In the genomic region with DNA sequence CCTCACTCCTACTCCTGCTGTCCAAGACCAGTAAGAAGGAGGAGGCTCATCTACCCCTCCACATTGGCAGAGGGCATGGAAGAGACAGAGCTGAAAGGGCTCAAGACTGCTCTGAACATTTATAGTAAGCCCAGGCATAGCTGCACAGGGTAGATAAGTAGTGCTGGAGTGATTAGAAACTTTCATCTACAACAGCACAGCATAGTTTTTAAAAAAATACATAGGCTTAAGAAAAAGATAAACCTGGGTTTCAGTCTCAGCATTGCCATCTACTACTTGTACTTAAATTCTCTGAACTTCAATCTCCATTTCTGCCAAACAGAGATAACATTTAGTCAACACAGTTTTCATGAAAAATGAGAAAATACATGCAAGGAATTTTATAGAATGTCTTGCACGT, we compare ENCODE assay signal across 30 cellular contexts.
A peak's percentile ranks its signal among the peaks of the same experiment; 100 is the strongest.
DNase-seq lines count a peak whose midpoint lies in the region; ATAC-seq, FAIRE-seq and TF ChIP-seq lines count a peak whose summit lies in the region.
"Had no signal": no experiment of that assay in that cellular context is flagged by ENCODE, and none has a peak within 500 bp of the region (broad histone marks: within the 10 kb centered on the region; RNA-seq: fewer than 3 reads in every experiment).

No MANE protein-coding gene starts in this region.

- H3K4me3 Mint-ChIP-seq in activated CD8-positive, alpha-beta memory T cell treated with anti-CD3 and anti-CD28 coated beads, Interleukin-2, amount 10 ng/mL, durations not matched to agents 7 days and 5 days, result peak overlapping the region; percentile 4
- H3K4me3 Mint-ChIP-seq in astrocyte (ENCODE audit: unreplicated experiment), result no peak overlapping the region
- H3K4me3 Mint-ChIP-seq: activated naive CD4-positive, alpha-beta T cell treated with anti-CD3 and anti-CD28 coated beads for 36 hours; dendritic cell treated with granulocyte-macrophage colony-stimulating factor and Interleukin-4, amounts not matched to agents 40 ng/mL and 50 ng/mL, for 4 days; neural progenitor cell had no signal

- 0 out of 2 replicates have a peak overlapping the region, but pooled peaks have one; percentile 41 for H2AFZ ChIP-seq in OCI-LY3 (ENCODE audit: low read depth, low read length)
- H2AFZ ChIP-seq in astrocyte (ENCODE audit: low read depth, low read length), result no peak overlapping the region
- H2AFZ ChIP-seq: neural progenitor cell had no signal

- peaks cover 5% of the 10 kb centered on the region for H3K9me3 Mint-ChIP-seq in activated CD8-positive, alpha-beta memory T cell treated with anti-CD3 and anti-CD28 coated beads, Interleukin-2, amount 10 ng/mL, durations not matched to agents 7 days and 5 days (ENCODE audit: low read depth)
- no peaks in the 10 kb centered on the region for H3K9me3 Mint-ChIP-seq in astrocyte (ENCODE audit: unreplicated experiment)
- H3K9me3 Mint-ChIP-seq: activated naive CD4-positive, alpha-beta T cell treated with anti-CD3 and anti-CD28 coated beads for 36 hours; CD8-positive, alpha-beta memory T cell; dendritic cell treated with granulocyte-macrophage colony-stimulating factor and Interleukin-4, amounts not matched to agents 40 ng/mL and 50 ng/mL, for 4 days; IgD-negative memory B cell; neural progenitor cell had no signal

- no peaks in the 10 kb centered on the region for H3K79me2 ChIP-seq in OCI-LY3 (ENCODE audit: low read length)
- H3K79me2 ChIP-seq in astrocyte (ENCODE audit: insufficient read depth, low read length), result no peaks in the 10 kb centered on the region

- H3K4me2 ChIP-seq in OCI-LY3 (ENCODE audit: low read length), result peak overlapping the region; percentile 74; the same call in 1 of the 2 replicates
- H3K4me2 ChIP-seq in astrocyte (ENCODE audit: low read length), result peak overlapping the region; percentile 3
- H3K4me2 ChIP-seq: neural progenitor cell had no signal

- ATAC-seq in activated CD8-positive, alpha-beta memory T cell treated with anti-CD3 and anti-CD28 coated beads, Interleukin-2, amount 10 ng/mL, durations not matched to agents 7 days and 5 days, result no peak
- ATAC-seq in HG03280 (IDR thresholded peaks at IDR 0.05; ENCODE audit: unreplicated experiment), result no peak
- ATAC-seq: left colon, right lobe of liver had no signal

- no peak for TF ChIP-seq EP300 in sigmoid colon (IDR thresholded peaks at IDR 0.05)

- H3K27ac ChIP-seq in OCI-LY3 (ENCODE audit: low read length) (peak overlapping the region; percentile 91), astrocyte (ENCODE audit: low read depth, low read length) (no peak overlapping the region), sigmoid colon (peak overlapping the region in 3 of 4 donors; percentile 32 to 80 (median 62))
- H3K27ac ChIP-seq: neural progenitor cell, right lobe of liver, thoracic aorta, vagina, VCaP had no signal

- H3K9me3 ChIP-seq in OCI-LY3 (ENCODE audit: insufficient read depth, low read length) (no peaks in the 10 kb centered on the region), astrocyte (ENCODE audit: insufficient read depth, low read depth, low read length) (no peaks in the 10 kb centered on the region), sigmoid colon (no peaks in the 10 kb centered on the region)
- H3K9me3 ChIP-seq: right lobe of liver, thoracic aorta, vagina had no signal

- no peak for DNase-seq in activated CD8-positive, alpha-beta memory T cell treated with anti-CD3 and anti-CD28 coated beads, Interleukin-2, amount 10 ng/mL, durations not matched to agents 7 days and 5 days
- DNase-seq in activated CD8-positive, alpha-beta memory T cell treated with anti-CD3 and anti-CD28 coated beads, Interleukin-2, amount 50 U/mL, for 4 hours, result no peak
- DNase-seq in astrocyte (ENCODE audit: low read depth) (no peak), sigmoid colon (no peak), RKO (ENCODE audit: low spot score) (no peak)
- DNase-seq in activated T-cell treated with anti-CD3 and anti-CD28 coated beads, Interleukin-2, amount 50 U/mL, for 48 hours, result no peak
- DNase-seq: aorta; caudate nucleus; CD8-positive, alpha-beta memory T cell; DMS153; left colon; NCI-H1105; NCI-H2029; NCI-H2227 treated with DMSO at 0.1 percent for 48 hours; NCI-H526 treated with DMSO at 0.1 percent for 48 hours; posterior cingulate gyrus; right lobe of liver; stimulated activated CD4-positive, alpha-beta T cell treated with anti-CD3 and anti-CD28 coated beads, Interleukin-4, amount 100 ng/mL, for 4 hours; stimulated activated naive CD4-positive, alpha-beta T cell had no signal

- intact Hi-C loops in sigmoid colon (cut with DNase I), result loop anchor here (5.0 to 10.0 kb wide), 3 partner anchors 107 to 215 kb away; partner anchors contain the start of gene TAB2

- CTCF ChIA-PET in activated CD8-positive, alpha-beta memory T cell treated with anti-CD3 and anti-CD28 coated beads, Interleukin-2, amount 10 ng/mL, durations not matched to agents 7 days and 5 days (lab: Charles Lee), result interaction anchor here (1.1 to 5.1 kb wide), 2 partner anchors 15 to 62 kb away, joined by 3 to 15 read pairs; no protein-coding TSS in a partner anchor

- H3K4me1 ChIP-seq in OCI-LY3 (ENCODE audit: low read length) (peaks cover 46% of the 10 kb centered on the region), astrocyte (ENCODE audit: insufficient read depth, low read length) (peaks cover 33% of the 10 kb centered on the region), sigmoid colon (peaks cover 0 to 54% (median 41%) of the 10 kb centered on the region in 4 donors)
- H3K4me1 ChIP-seq: neural progenitor cell, right lobe of liver, vagina had no signal

- WGBS in sigmoid colon, 2 donors, result 36 to 70% methylated on average over 1 of the region's 1 CpG

- H3K36me3 ChIP-seq in OCI-LY3 (replicated peaks; ENCODE audit: low read depth, low read length), result no peaks in the 10 kb centered on the region
- H3K36me3 ChIP-seq in astrocyte (ENCODE audit: insufficient read depth, low read length), result no peaks in the 10 kb centered on the region
- no peaks in the 10 kb centered on the region for H3K36me3 ChIP-seq in sigmoid colon
- H3K36me3 ChIP-seq: neural progenitor cell, right lobe of liver, thoracic aorta, vagina had no signal

- H3K27ac Mint-ChIP-seq in activated CD8-positive, alpha-beta memory T cell treated with anti-CD3 and anti-CD28 coated beads, Interleukin-2, amount 10 ng/mL, durations not matched to agents 7 days and 5 days, result no peak overlapping the region
- no peak overlapping the region for H3K27ac Mint-ChIP-seq in astrocyte (ENCODE audit: unreplicated experiment)
- H3K27ac Mint-ChIP-seq: neural progenitor cell had no signal

- H3K9ac ChIP-seq in OCI-LY3 (ENCODE audit: low read length) (peak overlapping the region; percentile 49; the same call in 1 of the 2 replicates), astrocyte (ENCODE audit: low read length) (no peak overlapping the region)
- H3K9ac ChIP-seq: GM23248, neural progenitor cell had no signal

- H3K36me3 Mint-ChIP-seq in activated CD8-positive, alpha-beta memory T cell treated with anti-CD3 and anti-CD28 coated beads, Interleukin-2, amount 10 ng/mL, durations not matched to agents 7 days and 5 days, result peaks cover 36% of the 10 kb centered on the region
- H3K36me3 Mint-ChIP-seq in astrocyte (ENCODE audit: low read depth, unreplicated experiment), result no peaks in the 10 kb centered on the region
- H3K36me3 Mint-ChIP-seq: IgD-negative memory B cell, neural progenitor cell had no signal

- TF ChIP-seq CTCF in OCI-LY3 (IDR thresholded peaks at IDR 0.05; ENCODE audit: low read depth, low read length) (no peak), astrocyte (IDR thresholded peaks at IDR 0.05; ENCODE audit: insufficient read depth, low read depth, low read length) (no peak), sigmoid colon (IDR thresholded peaks at IDR 0.05) (no peak)

- no peak for FAIRE-seq in astrocyte (lab: Jason Lieb, UNC)
- FAIRE-seq: frontal cortex had no signal

- no peak for TF ChIP-seq POLR2A in sigmoid colon (IDR thresholded peaks at IDR 0.05)

- peaks cover 4% of the 10 kb centered on the region for H3K4me1 Mint-ChIP-seq in activated CD8-positive, alpha-beta memory T cell treated with anti-CD3 and anti-CD28 coated beads, Interleukin-2, amount 10 ng/mL, durations not matched to agents 7 days and 5 days
- peaks cover 25% of the 10 kb centered on the region for H3K4me1 Mint-ChIP-seq in astrocyte (ENCODE audit: low read depth, unreplicated experiment)

- H3K27me3 Mint-ChIP-seq in activated CD8-positive, alpha-beta memory T cell treated with anti-CD3 and anti-CD28 coated beads, Interleukin-2, amount 10 ng/mL, durations not matched to agents 7 days and 5 days, result no peaks in the 10 kb centered on the region
- H3K27me3 Mint-ChIP-seq in astrocyte (ENCODE audit: low read depth, unreplicated experiment), result no peaks in the 10 kb centered on the region
- H3K27me3 Mint-ChIP-seq: CD8-positive, alpha-beta memory T cell; dendritic cell treated with granulocyte-macrophage colony-stimulating factor and Interleukin-4, amounts not matched to agents 40 ng/mL and 50 ng/mL, for 4 days; IgD-negative memory B cell had no signal

- no peak overlapping the region for H3K4me3 ChIP-seq in OCI-LY3 (ENCODE audit: low read length)
- H3K4me3 ChIP-seq in astrocyte (ENCODE audit: insufficient read depth, low read depth, low read length), result no peak overlapping the region
- no peak overlapping the region for H3K4me3 ChIP-seq in sigmoid colon
- H3K4me3 ChIP-seq: GM23248, neural progenitor cell, right lobe of liver, thoracic aorta, vagina had no signal

- H3K27me3 ChIP-seq in OCI-LY3 (ENCODE audit: low read depth, low read length) (no peaks in the 10 kb centered on the region), astrocyte (ENCODE audit: insufficient read depth, low read length) (no peaks in the 10 kb centered on the region), sigmoid colon (no peaks in the 10 kb centered on the region)
- H3K27me3 ChIP-seq: neural progenitor cell, right lobe of liver, vagina had no signal

- H4K20me1 ChIP-seq in OCI-LY3 (ENCODE audit: insufficient read depth, low read length), result no peaks in the 10 kb centered on the region
- H4K20me1 ChIP-seq in astrocyte (ENCODE audit: insufficient read depth, low read length), result no peaks in the 10 kb centered on the region
